Comparison of ENCODE assay signal across 15 cellular contexts in genomic region chr2:11904029-11904428, GRCh38.
DNase-seq lines count a peak whose midpoint lies in the region; ATAC-seq and TF ChIP-seq lines count a peak whose summit lies in the region.
"Had no signal": no experiment of that assay in that cellular context is flagged by ENCODE, and none has a peak within 500 bp of the region (broad histone marks: within the 10 kb centered on the region; RNA-seq: fewer than 3 reads in every experiment).

No MANE protein-coding gene starts in this region.

- TF ChIP-seq CTCF in GM12865 (IDR thresholded peaks at IDR 0.05; ENCODE audit: insufficient read depth, low read depth, low read length, missing control alignments) (no peak), choroid plexus epithelial cell (conservative IDR thresholded peaks at IDR 0.05; ENCODE audit: low read depth, low read length) (peak; percentile 9)

- H3K9me3 ChIP-seq in Karpas-422 (ENCODE audit: low read length), result no peaks in the 10 kb centered on the region
- H3K9me3 ChIP-seq: prostate gland, transverse colon had no signal

- H3K36me3 ChIP-seq in Karpas-422 (ENCODE audit: insufficient read depth, low read length), result no peaks in the 10 kb centered on the region
- H3K36me3 ChIP-seq: prostate gland, transverse colon had no signal

- DNase-seq in GM12865 (ENCODE audit: low read depth), result peak; percentile 39
- DNase-seq in Karpas-422, result peak; percentile 83
- no peak for DNase-seq in choroid plexus epithelial cell (ENCODE audit: low read depth)
- DNase-seq in HCEC 1CT, result no peak
- no peak for DNase-seq in C1 segment of cervical spinal cord (lab: John Stamatoyannopoulos, UW)
- DNase-seq in HuH-7 (ENCODE audit: low spot score), result no peak
- no peak for DNase-seq in cerebellum (ENCODE audit: low spot score)
- DNase-seq: activated CD4-positive, alpha-beta T cell treated with anti-CD3 and anti-CD28 coated beads, Interleukin-2, amount 10 ng/mL, durations not matched to agents 7 days and 5 days; activated naive CD4-positive, alpha-beta T cell treated with anti-CD3 and anti-CD28 coated beads, Interleukin-2, amount 10 ng/mL, durations not matched to agents 7 days and 5 days; GOT3; NCI-H2081 treated with DMSO at 0.1 percent for 48 hours; transverse colon had no signal

- H3K27me3 ChIP-seq in Karpas-422 (ENCODE audit: low read length), result no peaks in the 10 kb centered on the region
- H3K27me3 ChIP-seq: transverse colon had no signal

- peak overlapping the region; percentile 8; the same call in 1 of the 2 replicates for H2AFZ ChIP-seq in Karpas-422 (ENCODE audit: low read length)

- H3K9me2 ChIP-seq in Karpas-422 (replicated peaks; ENCODE audit: insufficient read depth, low read length), result no peaks in the 10 kb centered on the region

- H3K9ac ChIP-seq in Karpas-422 (ENCODE audit: low read length), result 0 out of 2 replicates have a peak overlapping the region, but pooled peaks have one; percentile 5

- ATAC-seq in GM21423 (IDR thresholded peaks at IDR 0.05; ENCODE audit: unreplicated experiment), result peak; percentile 51
- ATAC-seq: Right ventricle myocardium inferior had no signal

- no peak overlapping the region for H3K4me2 ChIP-seq in Karpas-422 (ENCODE audit: low read depth, low read length, poor library complexity, severe bottlenecking)

- H3K79me2 ChIP-seq in Karpas-422 (ENCODE audit: low read length), result no peaks in the 10 kb centered on the region

- peaks cover 16% of the 10 kb centered on the region for H3K4me1 ChIP-seq in Karpas-422 (ENCODE audit: low read length)
- H3K4me1 ChIP-seq: prostate gland, transverse colon had no signal

- H3K27ac ChIP-seq in Karpas-422 (ENCODE audit: low read length), result peak overlapping the region; percentile 27; the same call in 1 of the 2 replicates
- H3K27ac ChIP-seq: prostate gland, transverse colon had no signal

- no peaks in the 10 kb centered on the region for H4K20me1 ChIP-seq in Karpas-422 (ENCODE audit: insufficient read depth, low read depth, low read length)

- H3K4me3 ChIP-seq in GM12865 (ENCODE audit: low read depth, low read length), result no peak overlapping the region
- H3K4me3 ChIP-seq in Karpas-422 (ENCODE audit: low read length), result no peak overlapping the region
- no peak overlapping the region for H3K4me3 ChIP-seq in choroid plexus epithelial cell (ENCODE audit: low read depth, low read length)
- H3K4me3 ChIP-seq: prostate gland, transverse colon had no signal

Comparison
In these comparisons a context has a peak if more than half of its experiments do, and no peak if none do; other contexts are left out.
1. DNase-seq: peak in GM12865 (single experiment) and Karpas-422 (single experiment); none in choroid plexus epithelial cell (single experiment), HCEC 1CT (single experiment), C1 segment of cervical spinal cord (0 of 14), HuH-7 (single experiment) and cerebellum (single experiment).